In genomic region chr4:56733352-56733751, GRCh38 we compare ENCODE assay signal across 22 cellular contexts.
"Had no signal": no experiment of that assay in that cellular context is flagged by ENCODE, and none has a peak within 500 bp of the region (broad histone marks: within the 10 kb centered on the region; RNA-seq: fewer than 3 reads in every experiment).

No MANE protein-coding gene starts in this region.

- H3K4me1 Mint-ChIP-seq: central memory CD8-positive, alpha-beta T cell; stimulated activated naive CD8-positive, alpha-beta T cell treated with anti-CD3 and anti-CD28 coated beads, Interleukin-15, amount 100 ng/mL, for 72 hours had no signal

- DNase-seq: dermis blood vessel endothelial cell; left colon; left ventricle myocardium superior; naive thymus-derived CD4-positive, alpha-beta T cell; nephron progenitor cell; psoas muscle; retina; right lobe of liver; spleen; stimulated activated CD4-positive, alpha-beta T cell treated with anti-CD3 and anti-CD28 coated beads, Interleukin-15, amount 100 ng/mL, for 24 hours; stimulated activated CD4-positive, alpha-beta T cell treated with anti-CD3 and anti-CD28 coated beads, Interleukin-1b, Interleukin-23, amount 100 ng/mL, for 48 hours; stimulated activated CD4-positive, alpha-beta T cell treated with anti-CD3 and anti-CD28 coated beads, Interleukin-4, amount 100 ng/mL, for 24 hours; stimulated activated naive B cell treated with anti-CD40 and anti-IgM and Interleukin-4, amounts not matched to agents 10 μg/mL and 1 μg/mL and 100 μg/mL, for 72 hours; stimulated activated naive CD8-positive, alpha-beta T cell treated with anti-CD3 and anti-CD28 coated beads, Interleukin-15, amount 100 ng/mL, for 72 hours; testis had no signal

- H3K9me3 Mint-ChIP-seq: central memory CD8-positive, alpha-beta T cell; stimulated activated naive CD8-positive, alpha-beta T cell treated with anti-CD3 and anti-CD28 coated beads, Interleukin-15, amount 100 ng/mL, for 72 hours had no signal

- ATAC-seq: gastroesophageal sphincter; left colon; left ventricle myocardium superior; naive thymus-derived CD4-positive, alpha-beta T cell; psoas muscle; right lobe of liver; stimulated activated naive B cell treated with anti-CD40 and anti-IgM and Interleukin-4, amounts not matched to agents 10 μg/mL and 1 μg/mL and 100 μg/mL, for 72 hours; stimulated activated naive CD8-positive, alpha-beta T cell treated with anti-CD3 and anti-CD28 coated beads, Interleukin-15, amount 100 ng/mL, for 72 hours had no signal

- H3K27ac Mint-ChIP-seq: stimulated activated naive B cell treated with anti-CD40 and anti-IgM and Interleukin-4, amounts not matched to agents 10 μg/mL and 1 μg/mL and 100 μg/mL, for 72 hours; stimulated activated naive CD8-positive, alpha-beta T cell treated with anti-CD3 and anti-CD28 coated beads, Interleukin-15, amount 100 ng/mL, for 72 hours had no signal

- H3K27me3 Mint-ChIP-seq: central memory CD8-positive, alpha-beta T cell; stimulated activated naive CD8-positive, alpha-beta T cell treated with anti-CD3 and anti-CD28 coated beads, Interleukin-15, amount 100 ng/mL, for 72 hours had no signal

- H3K9me3 ChIP-seq: esophagus muscularis mucosa, gastroesophageal sphincter, neutrophil, psoas muscle, right lobe of liver, spleen, testis, tibial nerve had no signal

- H3K27me3 ChIP-seq: esophagus muscularis mucosa, gastroesophageal sphincter, neutrophil, right lobe of liver, spleen, testis, tibial nerve had no signal

- H3K36me3 ChIP-seq: esophagus muscularis mucosa, gastroesophageal sphincter, neutrophil, right lobe of liver, spleen, tibial nerve had no signal

- H3K4me3 Mint-ChIP-seq: central memory CD8-positive, alpha-beta T cell; naive thymus-derived CD4-positive, alpha-beta T cell; nephron progenitor cell; stimulated activated naive B cell treated with anti-CD40 and anti-IgM and Interleukin-4, amounts not matched to agents 10 μg/mL and 1 μg/mL and 100 μg/mL, for 72 hours; stimulated activated naive CD8-positive, alpha-beta T cell treated with anti-CD3 and anti-CD28 coated beads, Interleukin-15, amount 100 ng/mL, for 72 hours had no signal

- H3K36me3 Mint-ChIP-seq: stimulated activated naive B cell treated with anti-CD40 and anti-IgM and Interleukin-4, amounts not matched to agents 10 μg/mL and 1 μg/mL and 100 μg/mL, for 72 hours had no signal

- H3K27ac ChIP-seq: esophagus muscularis mucosa, gastroesophageal sphincter, neutrophil, psoas muscle, right lobe of liver, spleen, testis, tibial nerve had no signal

- H3K4me1 ChIP-seq: gastroesophageal sphincter, psoas muscle, right lobe of liver, tibial nerve had no signal

- H3K4me3 ChIP-seq: esophagus muscularis mucosa, gastroesophageal sphincter, lung, psoas muscle, right lobe of liver, spleen, testis, tibial nerve had no signal

- FAIRE-seq: endothelial cell of umbilical vein had no signal
